Comparison of ENCODE assay signal across 1 cellular context in genomic region chr7:32660936-32661335, GRCh38.
TF ChIP-seq lines count a peak whose summit lies in the region.

No MANE protein-coding gene starts in this region.

TF ChIP-seq in HCT116, 20 proteins besides CTCF, POLR2A, EP300 and RAD21 (continued from another document):
- TF ChIP-seq, protein P1, sequence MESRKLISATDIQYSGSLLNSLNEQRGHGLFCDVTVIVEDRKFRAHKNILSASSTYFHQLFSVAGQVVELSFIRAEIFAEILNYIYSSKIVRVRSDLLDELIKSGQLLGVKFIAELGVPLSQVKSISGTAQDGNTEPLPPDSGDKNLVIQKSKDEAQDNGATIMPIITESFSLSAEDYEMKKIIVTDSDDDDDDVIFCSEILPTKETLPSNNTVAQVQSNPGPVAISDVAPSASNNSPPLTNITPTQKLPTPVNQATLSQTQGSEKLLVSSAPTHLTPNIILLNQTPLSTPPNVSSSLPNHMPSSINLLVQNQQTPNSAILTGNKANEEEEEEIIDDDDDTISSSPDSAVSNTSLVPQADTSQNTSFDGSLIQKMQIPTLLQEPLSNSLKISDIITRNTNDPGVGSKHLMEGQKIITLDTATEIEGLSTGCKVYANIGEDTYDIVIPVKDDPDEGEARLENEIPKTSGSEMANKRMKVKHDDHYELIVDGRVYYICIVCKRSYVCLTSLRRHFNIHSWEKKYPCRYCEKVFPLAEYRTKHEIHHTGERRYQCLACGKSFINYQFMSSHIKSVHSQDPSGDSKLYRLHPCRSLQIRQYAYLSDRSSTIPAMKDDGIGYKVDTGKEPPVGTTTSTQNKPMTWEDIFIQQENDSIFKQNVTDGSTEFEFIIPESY (IDR thresholded peaks at IDR 0.05; ENCODE audit: extremely low read depth, insufficient replicate concordance, low read length): no peak
- TF ChIP-seq SIN3A (IDR thresholded peaks at IDR 0.05; ENCODE audit: low read depth): no peak
- TF ChIP-seq EZH2phosphoT487 (IDR thresholded peaks at IDR 0.05; ENCODE audit: borderline replicate concordance): no peak
TF ChIP-seq in HCT116: peak in this region for 0.
